ENCODE assay signal across 15 cellular contexts in the genomic region with DNA sequence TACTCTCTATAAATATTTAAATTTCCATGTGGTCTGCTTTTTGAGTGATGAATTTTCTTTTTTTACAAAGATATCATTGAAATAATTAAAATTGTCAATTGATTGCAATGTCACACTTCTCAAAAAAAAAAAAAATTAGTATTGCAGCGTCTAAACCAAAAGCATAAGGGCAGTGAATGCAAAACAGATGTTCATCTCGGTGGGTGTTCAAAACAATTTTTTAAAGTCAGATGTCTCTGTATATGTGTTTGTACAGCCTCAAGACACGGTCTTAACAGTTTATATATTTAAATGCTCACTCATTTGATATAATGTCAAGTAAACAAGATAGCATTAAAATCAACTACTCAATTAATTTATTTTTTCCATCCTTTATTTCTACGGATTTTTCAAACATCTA.
"Had no signal": no experiment of that assay in that cellular context is flagged by ENCODE, and none has a peak within 500 bp of the region (broad histone marks: within the 10 kb centered on the region; RNA-seq: fewer than 3 reads in every experiment).

No MANE protein-coding gene starts in this region.

- H3K9me3 ChIP-seq: gastrocnemius medialis, spleen, tibial nerve had no signal

- H2AFZ ChIP-seq: hepatocyte had no signal

- H3K27me3 ChIP-seq: gastrocnemius medialis, hepatocyte, spleen, tibial nerve had no signal

- H3K79me2 ChIP-seq: hepatocyte had no signal

- H3K36me3 ChIP-seq: gastrocnemius medialis, spleen, tibial nerve had no signal

- H3K27ac ChIP-seq: dorsolateral prefrontal cortex, gastrocnemius medialis, hepatocyte, spleen, tibial nerve had no signal

- ATAC-seq: activated CD4-positive, CD25-positive, alpha-beta regulatory T cell treated with anti-CD3 and anti-CD28 coated beads, Interleukin-2, amount 50 U/mL, for 24 hours; gastrocnemius medialis; left ventricle myocardium superior; right cardiac atrium; stimulated activated memory B cell treated with anti-CD40 and anti-IgM and Interleukin-4, amounts not matched to agents 10 μg/mL and 1 μg/mL and 100 μg/mL, for 72 hours had no signal

- H3K4me3 ChIP-seq: dorsolateral prefrontal cortex, gastrocnemius medialis, hepatocyte, spleen, tibial nerve had no signal

- H3K4me2 ChIP-seq: hepatocyte had no signal

- DNase-seq: activated effector memory CD4-positive, alpha-beta T cell treated with anti-CD3 and anti-CD28 coated beads, Interleukin-2, amount 50 U/mL, for 16 hours; activated naive CD8-positive, alpha-beta T cell treated with anti-CD3 and anti-CD28 coated beads for 36 hours; activated T-cell treated with anti-CD3 and anti-CD28 coated beads, Interleukin-2, amount 50 U/mL, for 1 hour; anterior cingulate cortex; dorsolateral prefrontal cortex; gastrocnemius medialis; kidney; left ventricle myocardium superior; right cardiac atrium; spleen; stimulated activated CD4-positive, alpha-beta T cell treated with anti-CD3 and anti-CD28 coated beads, Interleukin-1b, Interleukin-23, amount 100 ng/mL, for 48 hours had no signal

- H3K4me1 ChIP-seq: spleen had no signal
